ENCODE assay signal across 25 cellular contexts in genomic region chr11:77267910-77268309, GRCh38. TPM values are rescaled to one million over a fixed set of nuclear protein-coding genes. Genes with fewer than 3 reads are reported as not detected.
DNase-seq lines count a peak whose midpoint lies in the region; TF ChIP-seq lines count a peak whose summit lies in the region.
"Had no signal": no experiment of that assay in that cellular context is flagged by ENCODE, and none has a peak within 500 bp of the region (broad histone marks: within the 10 kb centered on the region; RNA-seq: fewer than 3 reads in every experiment).

No MANE protein-coding gene starts in this region.

- H3K4me3 ChIP-seq in fibroblast of villous mesenchyme (ENCODE audit: low read depth, low read length), result no peak overlapping the region
- H3K4me3 ChIP-seq in HAP-1, result no peak overlapping the region
- H3K4me3 ChIP-seq in SJCRH30, result no peak overlapping the region
- H3K4me3 ChIP-seq: thoracic aorta had no signal

- DNase-seq in AG08395 (ENCODE audit: low spot score) (peak; percentile 70), H4 (ENCODE audit: low spot score) (peak; percentile 26), astrocyte of the hippocampus (ENCODE audit: low read depth, low spot score) (peak; percentile 28), fibroblast of villous mesenchyme (ENCODE audit: low read depth) (peak; percentile 87), HAP-1 (ENCODE audit: low spot score in 2 of 2) (no peak), UCSD-AML1 (lab: John Stamatoyannopoulos, UW; ENCODE audit: unreplicated experiment) (no peak), SHP77 (lab: John Stamatoyannopoulos, UW) (no peak), SJCRH30 (no peak)
- DNase-seq: ACHN; activated CD4-positive, alpha-beta T cell treated with anti-CD3 and anti-CD28 coated beads, Interleukin-2, amount 50 U/mL, for 1 hour; activated CD8-positive, alpha-beta memory T cell treated with anti-CD3 and anti-CD28 coated beads, Interleukin-2, amount 50 U/mL, for 48 hours; activated effector memory CD4-positive, alpha-beta T cell treated with Interleukin-2 at 50 U/mL for 16 hours; activated naive CD8-positive, alpha-beta T cell treated with anti-CD3 and anti-CD28 coated beads, Interleukin-2, amount 50 U/mL, for 24 hours; CD8-positive, alpha-beta T cell; glutamatergic neuron; NCI-H774; posterior cingulate gyrus; stimulated activated CD4-positive, alpha-beta T cell treated with anti-CD3 and anti-CD28 coated beads, Interleukin-1b, Interleukin-23, amount 100 ng/mL, for 48 hours; T-helper 1 cell had no signal

- no peak overlapping the region for H3K27ac ChIP-seq in SJCRH30
- H3K27ac ChIP-seq: thoracic aorta had no signal

- H3K9me3 ChIP-seq in HAP-1 (no peaks in the 10 kb centered on the region), SJCRH30 (replicated peaks) (no peaks in the 10 kb centered on the region)
- H3K9me3 ChIP-seq: thoracic aorta had no signal

- H3K27me3 ChIP-seq in HAP-1 (ENCODE audit: low read depth), result peaks cover 4% of the 10 kb centered on the region
- no peaks in the 10 kb centered on the region for H3K27me3 ChIP-seq in SJCRH30

- H3K4me1 ChIP-seq in HAP-1 (no peaks in the 10 kb centered on the region), SJCRH30 (no peaks in the 10 kb centered on the region)

- TF ChIP-seq CTCF in fibroblast of villous mesenchyme (IDR thresholded peaks at IDR 0.05; ENCODE audit: insufficient read depth, low read depth, low read length), result no peak

- in situ Hi-C loops in HAP-1 (cut with MboI; ENCODE audit: low sequenced_read_pairs), result no loop called here

- no peaks in the 10 kb centered on the region for H3K36me3 ChIP-seq in HAP-1 (replicated peaks)
- H3K36me3 ChIP-seq in SJCRH30, result no peaks in the 10 kb centered on the region
- H3K36me3 ChIP-seq: thoracic aorta had no signal

RNA-seq across cellular contexts. Expression of gene GDPD4, which starts 33.6 kb away (rescaled TPM):
- not detected in 2 replicates for total RNA-seq in H4 (2014; rRNA removed; shearing (Covaris generic))
- total RNA-seq in fibroblast of villous mesenchyme, result 0.43 and 0.64 TPM in 2 replicates
- not detected in 2 replicates for total RNA-seq in SJCRH30 (2014; rRNA removed; shearing (Covaris generic))
- total RNA-seq: CD8-positive, alpha-beta T cell; epithelial cell of proximal tubule; H1; mesothelial cell of epicardium; Right ventricle myocardium inferior; skeletal muscle tissue; thoracic aorta had no signal

Comparison
In these comparisons a context has a peak if more than half of its experiments do, and no peak if none do; other contexts are left out.
1. DNase-seq: peak in AG08395 (single experiment), H4 (single experiment), astrocyte of the hippocampus (single experiment) and fibroblast of villous mesenchyme (single experiment); none in HAP-1 (0 of 2), UCSD-AML1 (single experiment), SHP77 (0 of 2) and SJCRH30 (0 of 2).